8 cellular contexts compared by ENCODE assay signal in the genomic region with DNA sequence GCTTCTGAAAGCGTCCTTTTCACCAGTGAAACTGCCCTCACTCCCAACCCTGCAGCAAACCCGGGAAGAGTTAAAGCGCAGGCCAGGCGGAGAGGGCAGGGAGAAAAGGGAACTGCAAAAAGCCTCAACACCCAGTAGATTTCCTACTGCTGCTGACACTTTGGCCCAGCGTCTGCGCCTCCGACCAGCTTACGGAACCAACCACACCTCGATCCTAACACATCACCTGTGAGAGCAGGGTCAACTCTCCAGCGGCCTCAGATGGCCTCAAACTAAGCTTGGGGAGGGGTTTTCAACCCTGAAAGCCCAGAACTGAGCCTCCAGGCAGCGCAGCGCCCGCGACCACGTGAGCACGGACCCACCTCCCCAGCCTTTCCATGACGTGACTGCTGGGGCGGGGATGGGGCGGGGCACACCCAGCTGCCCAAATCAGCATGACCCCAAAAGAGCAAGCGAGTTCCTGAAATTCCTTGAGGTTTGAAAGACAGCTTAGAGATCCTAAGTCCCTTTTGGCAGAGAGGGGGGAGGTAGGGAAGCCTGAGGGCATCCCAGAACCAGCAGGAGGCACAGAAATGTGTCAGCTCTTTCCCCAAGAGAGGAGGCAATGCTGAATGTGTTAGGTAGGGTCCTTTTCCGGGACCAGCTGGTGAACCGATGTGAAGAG. TPM values are rescaled to one million over a fixed set of nuclear protein-coding genes. Genes with fewer than 3 reads are reported as not detected.
DNase-seq lines count a peak whose midpoint lies in the region; ATAC-seq and TF ChIP-seq lines count a peak whose summit lies in the region.

No MANE protein-coding gene starts in this region.

- H2BK5ac ChIP-seq in mesenchymal stem cell (ENCODE audit: low read depth, low read length, poor library complexity, severe bottlenecking), result peak overlapping the region; percentile 62

- POLR2A ChIA-PET in PC-3 (lab: Charles Lee; ENCODE audit: unreplicated experiment), result no interaction called here

- peak overlapping the region; percentile 84 for H2AFZ ChIP-seq in mesenchymal stem cell (ENCODE audit: low read depth, low read length)
- no peak overlapping the region for H2AFZ ChIP-seq in PC-3 (ENCODE audit: low read length)

- H2BK15ac ChIP-seq in mesenchymal stem cell (ENCODE audit: low read depth, poor library complexity, severe bottlenecking), result peak overlapping the region; percentile 57

- peak; percentile 48 for ATAC-seq in GM21515 (IDR thresholded peaks at IDR 0.05; ENCODE audit: unreplicated experiment)
- no peak for ATAC-seq in PC-3

- peaks cover 44% of the 10 kb centered on the region for H3K4me1 Mint-ChIP-seq in endodermal cell

- no peaks in the 10 kb centered on the region for H3K9me2 ChIP-seq in PC-3 (replicated peaks; ENCODE audit: low read length)

- peak overlapping the region; percentile 42 for H3K27ac ChIP-seq in endodermal cell (ENCODE audit: low read depth, low read length)
- peak overlapping the region; percentile 88 for H3K27ac ChIP-seq in mesenchymal stem cell (ENCODE audit: low read length, poor library complexity, severe bottlenecking)
- no peak overlapping the region for H3K27ac ChIP-seq in PC-3 (ENCODE audit: low read length)

- no peak overlapping the region for H2AK5ac ChIP-seq in mesenchymal stem cell (ENCODE audit: low read length, severe bottlenecking)

- H3K79me1 ChIP-seq in mesenchymal stem cell (replicated peaks; ENCODE audit: low read length, poor library complexity, severe bottlenecking), result peaks cover 26% of the 10 kb centered on the region

- H3K27me3 ChIP-seq in endodermal cell (ENCODE audit: control insufficient read depth, insufficient read depth, low read length, poor library complexity, severe bottlenecking), result no peaks in the 10 kb centered on the region
- no peaks in the 10 kb centered on the region for H3K27me3 ChIP-seq in mesenchymal stem cell (ENCODE audit: control insufficient read depth in 1 of 2, insufficient read depth in 1 of 2, low read length in 2 of 2)
- no peaks in the 10 kb centered on the region for H3K27me3 ChIP-seq in PC-3 (ENCODE audit: low read length)

- H4K20me1 ChIP-seq in PC-3 (ENCODE audit: low read length), result no peaks in the 10 kb centered on the region

- H3K9ac ChIP-seq in endodermal cell (ENCODE audit: extremely low read depth, low read length, poor library complexity, severe bottlenecking) (peak overlapping the region; percentile 69), mesenchymal stem cell (ENCODE audit: low read length) (peak overlapping the region; percentile 90), PC-3 (ENCODE audit: low read length) (no peak overlapping the region)

- intact Hi-C loops in PC-3 (cut with micrococcal nuclease), result no loop called here

- H3K27me3 Mint-ChIP-seq in endodermal cell (ENCODE audit: insufficient read depth), result peaks cover 21% of the 10 kb centered on the region

- peak overlapping the region; percentile 94 for H3K27ac Mint-ChIP-seq in endodermal cell

- CTCF ChIA-PET in PC-3 (lab: Charles Lee), result no interaction called here

- peak overlapping the region in 1 of 2 experiments; percentile 76 for H3K14ac ChIP-seq in mesenchymal stem cell (ENCODE audit: low read length in 2 of 2)

- H3K18ac ChIP-seq in mesenchymal stem cell (ENCODE audit: low read depth in 1 of 2, low read length in 2 of 2), result peak overlapping the region; percentile 24 to 85

- no peak overlapping the region for H2BK120ac ChIP-seq in mesenchymal stem cell (ENCODE audit: low read depth, low read length)

- no TSS peak for BruUV-seq in PC-3 (replicated peaks; lab: Mats Ljungman, UMichigan)

- H3K4me3 ChIP-seq in endodermal cell (ENCODE audit: low read length), result peak overlapping the region; percentile 74
- peak overlapping the region; percentile 53 to 75 for H3K4me3 ChIP-seq in mesenchymal stem cell (ENCODE audit: insufficient read depth in 1 of 2, low read depth in 1 of 2, low read length in 2 of 2)
- no peak overlapping the region for H3K4me3 ChIP-seq in PC-3 (ENCODE audit: low read length)

- H3K9me3 ChIP-seq in endodermal cell (ENCODE audit: control insufficient read depth, low read length) (no peaks in the 10 kb centered on the region), mesenchymal stem cell (ENCODE audit: control insufficient read depth, low read length) (no peaks in the 10 kb centered on the region), PC-3 (ENCODE audit: low read length) (no peaks in the 10 kb centered on the region)

- H3K79me2 ChIP-seq in PC-3 (ENCODE audit: low read length), result no peaks in the 10 kb centered on the region

- 0 to 5% methylated on average over 7 to 22 of the region's 22 CpGs for WGBS in endodermal cell (ENCODE audit: insufficient coverage in 1 of 2, insufficient read length in 1 of 2), 2 experiments
- WGBS in mesenchymal stem cell, result 5% methylated on average over 18 of the region's 22 CpGs

- H3K36me3 ChIP-seq in endodermal cell (ENCODE audit: control insufficient read depth, insufficient read depth, low read length) (no peaks in the 10 kb centered on the region), mesenchymal stem cell (ENCODE audit: control insufficient read depth in 1 of 2, insufficient read depth in 2 of 2, low read depth in 1 of 2, low read length in 2 of 2) (peaks cover 0 to 2% of the 10 kb centered on the region in 2 experiments), PC-3 (ENCODE audit: low read depth, low read length) (no peaks in the 10 kb centered on the region)

- peaks cover 7% of the 10 kb centered on the region for H3F3A ChIP-seq in PC-3 (ENCODE audit: low read length, unreplicated experiment)

- H3K4ac ChIP-seq in mesenchymal stem cell (ENCODE audit: low read depth in 1 of 2, low read length in 2 of 2), result peak overlapping the region in 1 of 2 experiments; percentile 71

- no peaks in the 10 kb centered on the region for H3K9me3 Mint-ChIP-seq in endodermal cell

- H2BK12ac ChIP-seq in mesenchymal stem cell (ENCODE audit: low read length in 2 of 2), result no peak overlapping the region

- H3K23ac ChIP-seq in mesenchymal stem cell (ENCODE audit: low read length in 2 of 2), result peak overlapping the region in 1 of 2 experiments; percentile 56

- H3K4me3 Mint-ChIP-seq in endodermal cell, result peak overlapping the region; percentile 45

- peak overlapping the region; percentile 73 for H4K8ac ChIP-seq in mesenchymal stem cell (ENCODE audit: low read length)

- peak overlapping the region; percentile 73 for H3K4me2 ChIP-seq in mesenchymal stem cell (ENCODE audit: low read length, poor library complexity, severe bottlenecking)
- no peak overlapping the region for H3K4me2 ChIP-seq in PC-3 (ENCODE audit: low read length)

- H3K4me1 ChIP-seq in endodermal cell (ENCODE audit: control insufficient read depth, insufficient read depth, low read length) (peaks cover 17% of the 10 kb centered on the region), mesenchymal stem cell (ENCODE audit: control insufficient read depth, insufficient read depth, low read depth, low read length) (peaks cover 15% of the 10 kb centered on the region), PC-3 (ENCODE audit: insufficient read depth, low read length) (peaks cover 29% of the 10 kb centered on the region)

- TF ChIP-seq CTCF in endodermal cell (conservative IDR thresholded peaks at IDR 0.05) (no peak), PC-3 (conservative IDR thresholded peaks at IDR 0.05; ENCODE audit: low read depth, low read length) (no peak)

- H3K36me3 Mint-ChIP-seq in endodermal cell (ENCODE audit: low read depth), result peaks cover 15% of the 10 kb centered on the region

- DNase-seq in Ammon's horn (ENCODE audit: low spot score) (peak; percentile 91), MV-4-11 (lab: John Stamatoyannopoulos, UW) (peak; percentile 51), endodermal cell (peak; percentile 99), mesenchymal stem cell (peak; percentile 81), PC-3 (no peak)
- DNase-seq in activated CD8-positive, alpha-beta memory T cell treated with anti-CD3 and anti-CD28 coated beads, Interleukin-2, amount 50 U/mL, for 4 hours, result peak; percentile 84
- peak; percentile 68 for DNase-seq in stimulated activated CD8-positive, alpha-beta memory T cell treated with anti-CD3 and anti-CD28 coated beads, Interleukin-12 subunit alpha, Interleukin-12 subunit beta, amount 100 ng/mL, for 1 hour (ENCODE audit: low read depth)

- H4K91ac ChIP-seq in mesenchymal stem cell (ENCODE audit: low read length), result no peak overlapping the region

RNA-seq across cellular contexts. Expression of a gene that starts 59.1 kb away (rescaled TPM):
- total RNA-seq in endodermal cell (10 to 100 TPM; 22.4 to 28.3 TPM), PC-3 (2014; rRNA removed) (17.7 and 24.1 TPM in 2 replicates)
- 12.3 TPM for polyA plus RNA-seq in endodermal cell (2013, experiment 1 of 2)
- polyA plus RNA-seq in endodermal cell (2013, experiment 2 of 2), result 12.3 TPM
- 8.1 TPM for polyA plus RNA-seq in mesenchymal stem cell (2013, experiment 1 of 2)
- 8.0 TPM for polyA plus RNA-seq in mesenchymal stem cell (2013, experiment 2 of 2)
